Comparison of ENCODE assay signal across 8 cellular contexts in genomic region chr17:74981979-74982662, GRCh38. TPM values are rescaled to one million over a fixed set of nuclear protein-coding genes. Genes with fewer than 3 reads are reported as not detected.
DNase-seq lines count a peak whose midpoint lies in the region; ATAC-seq and TF ChIP-seq lines count a peak whose summit lies in the region.

No MANE protein-coding gene starts in this region.

- no peaks in the 10 kb centered on the region for H3K9me3 Mint-ChIP-seq in activated naive CD4-positive, alpha-beta T cell treated with anti-CD3 and anti-CD28 coated beads for 36 hours

- H3K27me3 Mint-ChIP-seq in activated naive CD4-positive, alpha-beta T cell treated with anti-CD3 and anti-CD28 coated beads for 36 hours (ENCODE audit: low read depth) = peaks cover 1% of the 10 kb centered on the region

- peak overlapping the region; percentile 52 for H3K27ac ChIP-seq in RWPE2 (ENCODE audit: poor library complexity, severe bottlenecking)

- H3K4me1 Mint-ChIP-seq in activated naive CD4-positive, alpha-beta T cell treated with anti-CD3 and anti-CD28 coated beads for 36 hours (ENCODE audit: low read depth) = peaks cover 10% of the 10 kb centered on the region

- H3K27ac Mint-ChIP-seq in activated naive CD4-positive, alpha-beta T cell treated with anti-CD3 and anti-CD28 coated beads for 36 hours = peak overlapping the region; percentile 54

- H3K9me3 ChIP-seq in RWPE2 (ENCODE audit: severe bottlenecking) = no peaks in the 10 kb centered on the region

- no peaks in the 10 kb centered on the region for H3K27me3 ChIP-seq in RWPE2 (ENCODE audit: insufficient read depth, poor library complexity, severe bottlenecking)

- TF ChIP-seq CTCF in RWPE2 (IDR thresholded peaks at IDR 0.05; ENCODE audit: poor library complexity, severe bottlenecking) = no peak

- peaks cover 6% of the 10 kb centered on the region for H3K4me1 ChIP-seq in RWPE2 (ENCODE audit: insufficient read depth, poor library complexity, severe bottlenecking)

- no peaks in the 10 kb centered on the region for H3K36me3 ChIP-seq in RWPE2 (ENCODE audit: low read depth)

- CTCF ChIA-PET in activated naive CD4-positive, alpha-beta T cell treated with anti-CD3 and anti-CD28 coated beads for 36 hours (lab: Charles Lee) = interaction anchor here (1.4 kb wide), 1 partner anchor 30 kb away, joined by 5 read pairs; the partner anchor contains the start of gene MRPL58

- no peaks in the 10 kb centered on the region for H3K36me3 Mint-ChIP-seq in activated naive CD4-positive, alpha-beta T cell treated with anti-CD3 and anti-CD28 coated beads for 36 hours (ENCODE audit: low read depth)

- DNase-seq in KBM-7 (peak; percentile 84), RWPE2 (ENCODE audit: low spot score) (no peak), globus pallidus (ENCODE audit: low spot score) (peak; percentile 92), nucleus accumbens (lab: John Stamatoyannopoulos, UW) (peak in 55 of 56 donors; percentile 43 to 96 (median 85)), superior temporal gyrus (ENCODE audit: extremely low spot score) (peak; percentile 92)
- DNase-seq in activated naive CD4-positive, alpha-beta T cell treated with anti-CD3 and anti-CD28 coated beads for 36 hours = peak; percentile 86

- peak overlapping the region; percentile 56; the same call in 1 of the 2 replicates for H3K4me3 ChIP-seq in GM08714 (ENCODE audit: low read length)
- H3K4me3 ChIP-seq in RWPE2 (ENCODE audit: severe bottlenecking) = peak overlapping the region; percentile 59

- ATAC-seq in RWPE2 (ENCODE audit: low read depth) (peak; percentile 83), GM21528 (IDR thresholded peaks at IDR 0.05; ENCODE audit: low FRiP score, unreplicated experiment) (no peak)

- in situ Hi-C loops in KBM-7 (cut with MboI; ENCODE audit: low pct_unique_long_range_greater_than_20kb, low sequenced_read_pairs) = no loop called here

- intact Hi-C loops in activated naive CD4-positive, alpha-beta T cell treated with anti-CD3 and anti-CD28 coated beads for 36 hours (cut with micrococcal nuclease) = loop anchor here (1.0 to 10.0 kb wide), 3 partner anchors 10 to 423 kb away; partner anchors contain the start of genes GRB2 and HID1

- H3K4me3 Mint-ChIP-seq in activated naive CD4-positive, alpha-beta T cell treated with anti-CD3 and anti-CD28 coated beads for 36 hours = peak overlapping the region; percentile 89

RNA-seq across cellular contexts. Expression of gene CDR2L, which starts 5.3 kb away (rescaled TPM):
- under 1 TPM; 0.49 to 0.93 TPM for total RNA-seq in activated naive CD4-positive, alpha-beta T cell treated with anti-CD3 and anti-CD28 coated beads for 36 hours

RNA-seq across cellular contexts. Expression of gene HID1, which starts 9.6 kb away (rescaled TPM):
- 1 to 10 TPM in 1 of 2 experiments, under 1 TPM in 1; 0.91 to 1.6 TPM for total RNA-seq in activated naive CD4-positive, alpha-beta T cell treated with anti-CD3 and anti-CD28 coated beads for 36 hours

RNA-seq across cellular contexts. Expression of gene MRPL58, which starts 30.3 kb away (rescaled TPM):
- 10 to 100 TPM; 60.6 to 64.5 TPM for total RNA-seq in activated naive CD4-positive, alpha-beta T cell treated with anti-CD3 and anti-CD28 coated beads for 36 hours

RNA-seq across cellular contexts. Expression of gene OTOP3, which starts 46.4 kb away (rescaled TPM):
- total RNA-seq in activated naive CD4-positive, alpha-beta T cell treated with anti-CD3 and anti-CD28 coated beads for 36 hours = not detected

RNA-seq across cellular contexts. Expression of gene OTOP2, which starts 58.0 kb away (rescaled TPM):
- total RNA-seq in activated naive CD4-positive, alpha-beta T cell treated with anti-CD3 and anti-CD28 coated beads for 36 hours = not detected
